Comparison of ENCODE assay signal across 12 cellular contexts in the genomic region with DNA sequence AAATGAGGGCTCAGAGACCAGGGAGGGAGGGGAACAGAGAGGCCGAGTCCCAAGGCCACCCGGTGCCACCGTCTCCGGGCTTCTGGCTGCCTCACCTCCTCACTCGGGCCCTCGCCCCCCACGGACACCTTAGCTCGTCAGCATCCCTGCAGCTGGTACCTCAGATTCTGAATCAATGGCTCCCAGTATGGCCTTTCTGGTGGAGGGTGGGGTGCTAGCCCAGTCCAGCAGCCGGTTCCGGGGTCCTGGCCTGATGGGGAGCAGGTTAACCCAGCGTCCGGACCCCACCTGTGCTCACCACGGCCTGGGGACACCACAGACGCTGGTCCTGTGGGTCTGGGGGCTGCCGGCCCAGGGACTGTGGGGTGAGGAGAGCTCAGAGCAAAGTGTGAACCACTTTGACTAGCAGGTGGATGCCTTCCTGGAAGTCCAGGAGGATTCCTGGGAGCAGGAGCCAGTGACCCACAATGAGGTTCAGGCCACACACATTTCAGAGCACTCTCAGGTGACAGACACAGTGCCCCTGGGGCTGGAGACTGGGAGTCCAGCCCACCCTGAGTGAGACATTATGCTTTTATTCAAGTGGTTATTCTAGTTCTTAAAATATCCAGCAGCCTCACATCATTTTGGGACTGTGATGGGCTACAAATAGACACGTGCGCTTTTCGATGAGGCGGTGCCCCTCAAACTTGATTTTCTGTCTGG. TPM values are rescaled to one million over a fixed set of nuclear protein-coding genes. Genes with fewer than 3 reads are reported as not detected.
DNase-seq lines count a peak whose midpoint lies in the region; ATAC-seq and TF ChIP-seq lines count a peak whose summit lies in the region.
"Had no signal": no experiment of that assay in that cellular context is flagged by ENCODE, and none has a peak within 500 bp of the region (broad histone marks: within the 10 kb centered on the region; RNA-seq: fewer than 3 reads in every experiment).

No MANE protein-coding gene starts in this region.

- WGBS in GM23248 (ENCODE audit: low coverage in 1 of 2, low lambda C conversion rate in 2 of 2, missing lambda C conversion rate in 2 of 2), 2 experiments, result 87 to 88% methylated on average over 19 of the region's 19 CpGs

- in situ Hi-C loops in GM23248 (cut with MboI) (no loop called here), gastrocnemius medialis (cut with MboI; ENCODE audit: low sequenced_read_pairs in 4 of 4) (no loop called here)

- no peak overlapping the region for H3K27ac ChIP-seq in BLaER1
- peak overlapping the region; percentile 72 for H3K27ac ChIP-seq in GM23248
- no peak overlapping the region for H3K27ac ChIP-seq in gastrocnemius medialis
- H3K27ac ChIP-seq: epithelial cell of prostate had no signal

- H3K36me3 Mint-ChIP-seq in naive thymus-derived CD8-positive, alpha-beta T cell, result no peaks in the 10 kb centered on the region

- ATAC-seq in naive thymus-derived CD8-positive, alpha-beta T cell, result no peak
- ATAC-seq in GM19467 (IDR thresholded peaks at IDR 0.05; ENCODE audit: unreplicated experiment) (no peak), GM19035 (IDR thresholded peaks at IDR 0.05; ENCODE audit: unreplicated experiment) (no peak), gastrocnemius medialis (no peak)

- H3K4me2 ChIP-seq in BLaER1, result peak overlapping the region; percentile 96
- peak overlapping the region; percentile 67 for H3K4me2 ChIP-seq in GM23248 (ENCODE audit: unreplicated experiment)

- H3K9me2 ChIP-seq in GM23248 (ENCODE audit: insufficient read depth), result no peaks in the 10 kb centered on the region

- H4K20me1 ChIP-seq in BLaER1 (peaks cover 9% of the 10 kb centered on the region; the same call in 1 of the 2 replicates), GM23248 (ENCODE audit: insufficient read depth) (no peaks in the 10 kb centered on the region)

- H3F3A ChIP-seq in GM23248 (ENCODE audit: insufficient read depth), result peaks cover 37% of the 10 kb centered on the region

- H3K27me3 ChIP-seq in BLaER1, result peaks cover 32% of the 10 kb centered on the region
- H3K27me3 ChIP-seq in GM23248 (replicated peaks; ENCODE audit: insufficient read depth), result no peaks in the 10 kb centered on the region
- H3K27me3 ChIP-seq in adipocyte (replicated peaks; ENCODE audit: control insufficient read depth, insufficient read depth, low read length), result no peaks in the 10 kb centered on the region
- H3K27me3 ChIP-seq in gastrocnemius medialis, result peaks cover 10 to 30% (median 14%) of the 10 kb centered on the region in 3 donors
- H3K27me3 ChIP-seq: uterus had no signal

- no peaks in the 10 kb centered on the region for H3K9me3 Mint-ChIP-seq in naive thymus-derived CD8-positive, alpha-beta T cell

- POLR2A ChIA-PET in naive thymus-derived CD8-positive, alpha-beta T cell (lab: Charles Lee), result interaction anchor here (1.0 to 1.8 kb wide), 3 partner anchors 11 to 67 kb away, joined by 3 to 6 read pairs (median 3); no protein-coding TSS in a partner anchor

- intact Hi-C loops in gastrocnemius medialis (cut with DNase I; ENCODE audit: low total_unique reads), result no loop called here

- peaks cover 0 to 5% (median 0%) of the 10 kb centered on the region in 5 donors for H3K27me3 Mint-ChIP-seq in naive thymus-derived CD8-positive, alpha-beta T cell

- H3K27ac Mint-ChIP-seq in naive thymus-derived CD8-positive, alpha-beta T cell, result peak overlapping the region in 3 of 10 donors; percentile 21 to 87 (median 79)

- H3K4me1 Mint-ChIP-seq in naive thymus-derived CD8-positive, alpha-beta T cell, result peaks cover 15 to 22% (median 19%) of the 10 kb centered on the region in 4 donors

- H3K9ac ChIP-seq in BLaER1 (no peak overlapping the region), GM23248 (peak overlapping the region; percentile 88), adipocyte (ENCODE audit: low read length) (peak overlapping the region; percentile 80)

- H2AFZ ChIP-seq in GM23248, result no peak overlapping the region

- H3K4me1 ChIP-seq in BLaER1 (peaks cover 78% of the 10 kb centered on the region), GM23248 (ENCODE audit: insufficient read depth) (peaks cover 38% of the 10 kb centered on the region), adipocyte (ENCODE audit: control insufficient read depth, insufficient read depth, low read length) (peaks cover 28% of the 10 kb centered on the region), gastrocnemius medialis (no peaks in the 10 kb centered on the region)

- peak overlapping the region in 7 of 10 donors; percentile 24 to 67 (median 55) for H3K4me3 Mint-ChIP-seq in naive thymus-derived CD8-positive, alpha-beta T cell

- no peak for TF ChIP-seq POLR2A in gastrocnemius medialis (IDR thresholded peaks at IDR 0.05)

- TF ChIP-seq CTCF in gastrocnemius medialis (IDR thresholded peaks at IDR 0.05 in 4 of 5, conservative IDR thresholded peaks at IDR 0.05 in 1 of 5), result no peak

- peaks cover 16% of the 10 kb centered on the region for H3K79me2 ChIP-seq in GM23248 (ENCODE audit: insufficient read depth)

- H3K36me3 ChIP-seq in BLaER1 (no peaks in the 10 kb centered on the region), GM23248 (ENCODE audit: low read depth) (no peaks in the 10 kb centered on the region; the same call in 1 of the 2 replicates), adipocyte (ENCODE audit: control insufficient read depth, insufficient read depth, low read length, severe bottlenecking) (no peaks in the 10 kb centered on the region), gastrocnemius medialis (no peaks in the 10 kb centered on the region)
- H3K36me3 ChIP-seq: left lung, uterus had no signal

- H3K4me3 ChIP-seq in BLaER1, result no peak overlapping the region; the same call in 1 of the 2 replicates
- H3K4me3 ChIP-seq in GM23248, result no peak overlapping the region
- H3K4me3 ChIP-seq in adipocyte (ENCODE audit: low read length), result peak overlapping the region; percentile 71
- no peak overlapping the region for H3K4me3 ChIP-seq in gastrocnemius medialis

- DNase-seq in GM23248, result no peak
- DNase-seq in adipocyte (ENCODE audit: low read depth), result no peak
- peak in 2 of 10 donors; percentile 16 to 52 for DNase-seq in naive thymus-derived CD8-positive, alpha-beta T cell
- DNase-seq in dermis blood vessel endothelial cell, result no peak
- DNase-seq in gastrocnemius medialis, result no peak
- DNase-seq: NCI-H1048 had no signal

- H3K9me3 ChIP-seq in BLaER1 (no peaks in the 10 kb centered on the region), GM23248 (ENCODE audit: low read depth) (no peaks in the 10 kb centered on the region), adipocyte (ENCODE audit: control insufficient read depth, low read length) (no peaks in the 10 kb centered on the region), gastrocnemius medialis (no peaks in the 10 kb centered on the region)
- H3K9me3 ChIP-seq: left lung, uterus had no signal

RNA-seq across cellular contexts. Expression of gene AHRR, which starts 53.3 kb away (rescaled TPM):
- 33.7 and 40.0 TPM in 2 replicates for total RNA-seq in GM23248 (2014; rRNA removed; shearing (Covaris generic))
- polyA plus RNA-seq in GM23248 (2016; fragmentation: Nextera tagmentation; extraction: Ambion mirVana), result 11.9 and 13.2 TPM in 2 replicates
- total RNA-seq in naive thymus-derived CD8-positive, alpha-beta T cell, result 1 to 10 TPM; 5.8 to 7.6 TPM
- under 1 TPM in 2 of 3 donors, not detected in 1; 0.11 to 0.23 TPM for polyA plus RNA-seq in naive thymus-derived CD8-positive, alpha-beta T cell
- total RNA-seq in dermis blood vessel endothelial cell (7.4 and 13.4 TPM in 2 replicates), gastrocnemius medialis (1 to 10 TPM in 1 of 4 donors, under 1 TPM in 2, not detected in 1; 0.05 to 1.3 (median 0.18) TPM)
